Comparison of ENCODE assay signal across 8 cellular contexts in the genomic region with DNA sequence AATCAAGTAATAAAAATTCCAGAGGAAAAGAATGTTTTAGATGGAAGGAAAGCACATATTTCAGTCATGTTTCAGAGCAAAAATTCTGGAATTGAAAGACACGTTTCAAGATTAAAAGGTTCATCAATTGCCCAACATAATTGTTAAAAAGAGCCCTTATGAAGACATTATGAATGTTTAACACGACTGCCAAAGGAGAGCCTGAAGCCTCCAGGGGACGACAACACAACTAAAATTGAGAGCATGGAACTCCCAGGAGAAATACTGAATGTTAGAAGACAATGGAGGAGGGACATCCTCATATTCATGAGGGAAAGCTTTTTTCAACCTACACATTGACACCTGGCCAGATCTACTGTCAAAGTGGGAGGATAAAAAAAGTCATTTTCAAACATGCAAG. TPM values are rescaled to one million over a fixed set of nuclear protein-coding genes. Genes with fewer than 3 reads are reported as not detected.
DNase-seq lines count a peak whose midpoint lies in the region; ATAC-seq and TF ChIP-seq lines count a peak whose summit lies in the region.

No MANE protein-coding gene starts in this region.

- H3K36me3 ChIP-seq in Peyer's patch, result no peaks in the 10 kb centered on the region

- H3K36me3 Mint-ChIP-seq in activated naive CD8-positive, alpha-beta T cell treated with anti-CD3 and anti-CD28 coated beads, Interleukin-2, amount 50 U/mL, for 24 hours (ENCODE audit: low read depth), result no peaks in the 10 kb centered on the region

- no peak for TF ChIP-seq POLR2A in Peyer's patch (IDR thresholded peaks at IDR 0.05)

- peaks cover 10% of the 10 kb centered on the region for H3K9me3 Mint-ChIP-seq in activated naive CD8-positive, alpha-beta T cell treated with anti-CD3 and anti-CD28 coated beads, Interleukin-2, amount 50 U/mL, for 24 hours

- H3K27ac ChIP-seq in Peyer's patch, result no peak overlapping the region

- no peaks in the 10 kb centered on the region for H3K4me1 ChIP-seq in Peyer's patch

- no peak overlapping the region for H3K4me3 ChIP-seq in Peyer's patch

- H3K27ac Mint-ChIP-seq in activated naive CD8-positive, alpha-beta T cell treated with anti-CD3 and anti-CD28 coated beads, Interleukin-2, amount 50 U/mL, for 24 hours, result no peak overlapping the region

- H3K4me1 Mint-ChIP-seq in activated naive CD8-positive, alpha-beta T cell treated with anti-CD3 and anti-CD28 coated beads, Interleukin-2, amount 50 U/mL, for 24 hours, result peaks cover 10% of the 10 kb centered on the region

- no peaks in the 10 kb centered on the region for H3K27me3 ChIP-seq in Peyer's patch

- peak; percentile 56 for DNase-seq in Ammon's horn (ENCODE audit: low spot score)
- DNase-seq in Peyer's patch, result peak; percentile 53 to 87 (median 62)
- peak; percentile 71 for DNase-seq in activated naive CD8-positive, alpha-beta T cell treated with anti-CD3 and anti-CD28 coated beads, Interleukin-2, amount 50 U/mL, for 24 hours
- peak; percentile 68 for DNase-seq in left kidney (ENCODE audit: low read depth, low spot score)
- DNase-seq in stimulated activated CD8-positive, alpha-beta memory T cell treated with anti-CD3 and anti-CD28 coated beads, Interleukin-7, amount 100 ng/mL, for 4 hours (ENCODE audit: low read depth in 2 of 2), result peak; percentile 3 to 11
- DNase-seq in posterior vena cava (ENCODE audit: low spot score), result no peak

- no peaks in the 10 kb centered on the region for H3K27me3 Mint-ChIP-seq in activated naive CD8-positive, alpha-beta T cell treated with anti-CD3 and anti-CD28 coated beads, Interleukin-2, amount 50 U/mL, for 24 hours

- H3K4me3 Mint-ChIP-seq in activated naive CD8-positive, alpha-beta T cell treated with anti-CD3 and anti-CD28 coated beads, Interleukin-2, amount 50 U/mL, for 24 hours, result no peak overlapping the region

- intact Hi-C loops in posterior vena cava (cut with DNase I), result no loop called here

- peak; percentile 44 for ATAC-seq in GM21526 (IDR thresholded peaks at IDR 0.05; ENCODE audit: low FRiP score, unreplicated experiment)
- peak; percentile 65 for ATAC-seq in activated naive CD8-positive, alpha-beta T cell treated with anti-CD3 and anti-CD28 coated beads, Interleukin-2, amount 50 U/mL, for 24 hours
- no peak for ATAC-seq in HG03457 (IDR thresholded peaks at IDR 0.05; ENCODE audit: unreplicated experiment)

- H3K9me3 ChIP-seq in Peyer's patch, result no peaks in the 10 kb centered on the region

- peak in 4 of 6 experiments; percentile 47 to 63 (median 62) for TF ChIP-seq CTCF in Peyer's patch (IDR thresholded peaks at IDR 0.05)

RNA-seq across cellular contexts. Expression of gene OR2T11, which starts 16.0 kb away (rescaled TPM):
- total RNA-seq in Peyer's patch (not detected), posterior vena cava (not detected)

RNA-seq across cellular contexts. Expression of gene OR2T10, which starts 21.4 kb away (rescaled TPM):
- total RNA-seq in Peyer's patch (not detected), posterior vena cava (not detected)

RNA-seq across cellular contexts. Expression of gene OR2T35, which starts 26.2 kb away (rescaled TPM):
- total RNA-seq in Peyer's patch (not detected), posterior vena cava (not detected)

RNA-seq across cellular contexts. Expression of gene OR2T27, which starts 36.5 kb away (rescaled TPM):
- total RNA-seq in Peyer's patch (not detected), posterior vena cava (not detected)

RNA-seq across cellular contexts. Expression of gene OR2T34, which starts 44.3 kb away (rescaled TPM):
- total RNA-seq in Peyer's patch (not detected), posterior vena cava (not detected)
